ENCODE assay signal across 30 cellular contexts in the genomic region with DNA sequence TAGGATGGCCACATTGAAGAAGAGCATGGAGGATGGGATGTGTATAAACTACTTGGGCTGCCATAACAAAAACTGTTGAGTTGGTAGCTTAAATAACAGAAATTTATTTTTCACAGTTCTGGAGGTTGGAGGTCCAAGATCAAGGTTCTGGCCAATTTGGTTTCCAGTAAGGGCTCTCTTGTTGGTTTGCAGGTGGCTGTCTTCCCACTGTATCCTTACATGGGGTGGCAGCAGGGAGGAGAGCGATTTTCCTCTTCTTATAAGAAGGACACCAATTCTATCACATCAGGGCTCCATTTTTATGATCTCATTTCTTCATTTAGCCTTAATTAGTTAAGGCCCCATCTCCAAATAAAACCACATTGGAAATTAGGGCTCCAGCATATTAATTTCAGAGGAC.
DNase-seq lines count a peak whose midpoint lies in the region; ATAC-seq, FAIRE-seq and TF ChIP-seq lines count a peak whose summit lies in the region.
"Had no signal": no experiment of that assay in that cellular context is flagged by ENCODE, and none has a peak within 500 bp of the region (broad histone marks: within the 10 kb centered on the region; RNA-seq: fewer than 3 reads in every experiment).

No MANE protein-coding gene starts in this region.

- no peaks in the 10 kb centered on the region for H3K27me3 ChIP-seq in body of pancreas
- H3K27me3 ChIP-seq in pancreas = no peaks in the 10 kb centered on the region
- H3K27me3 ChIP-seq: BLaER1; BLaER1 treated with 17β-estradiol and CSF1 and Interleukin-3, amounts not matched to agents 10 nM and 100 nM had no signal

- H3K9me3 ChIP-seq in body of pancreas (no peaks in the 10 kb centered on the region), pancreas (no peaks in the 10 kb centered on the region)
- H3K9me3 ChIP-seq: A549; BE2C; BLaER1; BLaER1 treated with 17β-estradiol and CSF1 and Interleukin-3, amounts not matched to agents 10 nM and 100 nM; Caco-2 had no signal

- H3K4me3 ChIP-seq in body of pancreas (no peak overlapping the region), pancreas (no peak overlapping the region)
- H3K4me3 ChIP-seq: A549; BLaER1; BLaER1 treated with 17β-estradiol and CSF1 and Interleukin-3, amounts not matched to agents 10 nM and 100 nM had no signal

- H3K4me1 ChIP-seq in body of pancreas = peaks cover 17% of the 10 kb centered on the region
- peaks cover 6 to 12% (median 7%) of the 10 kb centered on the region in 3 donors for H3K4me1 ChIP-seq in pancreas
- H3K4me1 ChIP-seq: A549, BE2C, BLaER1, Caco-2 had no signal

- WGBS in body of pancreas, 2 donors = 52 to 62% methylated on average over 1 of the region's 1 CpG
- 34 to 45% methylated on average over 1 of the region's 1 CpG for WGBS in pancreas, 2 donors

- H3K27ac ChIP-seq in body of pancreas = peak overlapping the region in 2 of 4 donors; percentile 9 to 63
- H3K27ac ChIP-seq in pancreas = peak overlapping the region in 1 of 4 donors; percentile 52
- H3K27ac ChIP-seq: 22Rv1; A549; BLaER1; BLaER1 treated with 17β-estradiol and CSF1 and Interleukin-3, amounts not matched to agents 10 nM and 100 nM; C4-2B had no signal

- intact Hi-C loops in body of pancreas (cut with DNase I) = no loop called here
- intact Hi-C loops in pancreas (cut with DNase I) = no loop called here

- TF ChIP-seq CTCF in body of pancreas (IDR thresholded peaks at IDR 0.05) (no peak), pancreas (IDR thresholded peaks at IDR 0.05) (no peak)

- peak; percentile 24 for ATAC-seq in body of pancreas
- ATAC-seq in pancreas = peak; percentile 41 to 81 (median 64)
- ATAC-seq in HG02870 (IDR thresholded peaks at IDR 0.05; ENCODE audit: unreplicated experiment) = no peak
- no peak for ATAC-seq in HG03097 (IDR thresholded peaks at IDR 0.05; ENCODE audit: low FRiP score, unreplicated experiment)
- ATAC-seq: A549; CD8-positive, alpha-beta T cell had no signal

- H3K36me3 ChIP-seq in body of pancreas (replicated peaks in 1 of 2; ENCODE audit: insufficient read depth in 1 of 2, low read depth in 2 of 2) (no peaks in the 10 kb centered on the region), pancreas (no peaks in the 10 kb centered on the region)
- H3K36me3 ChIP-seq: BE2C; BLaER1; BLaER1 treated with 17β-estradiol and CSF1 and Interleukin-3, amounts not matched to agents 10 nM and 100 nM had no signal

- TF ChIP-seq POLR2A in body of pancreas (IDR thresholded peaks at IDR 0.05) = no peak

- DNase-seq in body of pancreas = peak in 1 of 4 donors; percentile 37
- peak in 1 of 6 donors; percentile 28 for DNase-seq in pancreas
- DNase-seq: 8988T; ACHN; AML-193; BE2C; Caco-2; Calu3; CD4-positive, alpha-beta memory T cell; CD4-positive, alpha-beta T cell; CD4-positive, CD25-positive, alpha-beta regulatory T cell; CD8-positive, alpha-beta memory T cell; CD8-positive, alpha-beta T cell; COR-L47; DMS 273 treated with DMSO at 0.1 percent for 48 hours; DMS153; DMS53; DMS79; DMS79 treated with DMSO at 0.1 percent for 48 hours; DND-41; EL had no signal

- no peak for FAIRE-seq in pancreas (lab: Jason Lieb, UNC)
- FAIRE-seq: A204.1, A549, D721Med had no signal

Comparison
In these comparisons a context has a peak if more than half of its experiments do, and no peak if none do; other contexts are left out.
1. ATAC-seq: peak in body of pancreas (single experiment) and pancreas (4 of 4); none in HG02870 (single experiment) and HG03097 (single experiment).